Comparison of ENCODE assay signal across 12 cellular contexts in the genomic region with DNA sequence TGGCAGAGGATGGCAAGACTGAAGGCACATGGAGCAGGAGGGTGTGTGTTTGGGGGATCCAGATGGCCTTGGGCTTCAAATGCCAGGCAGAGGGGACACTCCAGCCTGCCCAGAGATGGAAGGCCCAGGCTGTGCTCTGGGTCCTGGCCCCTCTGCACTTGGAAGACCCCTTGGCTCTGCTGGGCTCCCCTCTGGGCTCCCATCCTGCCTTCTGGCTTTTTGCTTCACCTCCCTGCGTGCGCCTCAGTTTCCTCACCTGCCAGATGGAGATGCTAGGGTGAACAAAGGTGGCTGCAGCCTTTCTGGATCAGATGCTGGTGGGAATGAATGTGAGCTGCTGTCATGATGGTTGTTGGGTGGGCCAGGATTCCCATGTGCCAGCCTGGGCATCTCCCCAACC. TPM values are rescaled to one million over a fixed set of nuclear protein-coding genes. Genes with fewer than 3 reads are reported as not detected.
DNase-seq lines count a peak whose midpoint lies in the region; ATAC-seq and TF ChIP-seq lines count a peak whose summit lies in the region.
"Had no signal": no experiment of that assay in that cellular context is flagged by ENCODE, and none has a peak within 500 bp of the region (broad histone marks: within the 10 kb centered on the region; RNA-seq: fewer than 3 reads in every experiment).

No MANE protein-coding gene starts in this region.

- CTCF ChIA-PET in activated CD4-positive, alpha-beta T cell treated with anti-CD3 and anti-CD28 coated beads, Interleukin-2, amount 10 ng/mL, durations not matched to agents 7 days and 5 days (lab: Charles Lee) = interaction anchor here (0.9 kb wide), 2 partner anchors 139 to 397 kb away, joined by 3 read pairs; no protein-coding TSS in a partner anchor
- CTCF ChIA-PET in WTC11 (lab: Charles Lee) = interaction anchor here (1.3 kb wide), 1 partner anchor 284 kb away, joined by 3 read pairs; no protein-coding TSS in a partner anchor

- H3K9me3 Mint-ChIP-seq in activated CD4-positive, alpha-beta T cell treated with anti-CD3 and anti-CD28 coated beads, Interleukin-2, amount 10 ng/mL, durations not matched to agents 7 days and 5 days = no peaks in the 10 kb centered on the region
- H3K9me3 Mint-ChIP-seq in WTC11 = no peaks in the 10 kb centered on the region
- no peaks in the 10 kb centered on the region for H3K9me3 Mint-ChIP-seq in endodermal cell
- H3K9me3 Mint-ChIP-seq in stimulated activated naive B cell treated with anti-CD40 and anti-IgM and Interleukin-4, amounts not matched to agents 10 μg/mL and 1 μg/mL and 100 μg/mL, for 72 hours = no peaks in the 10 kb centered on the region

- intact Hi-C loops in right lobe of liver (cut with DNase I) = no loop called here

- no peaks in the 10 kb centered on the region for H3K27me3 ChIP-seq in endodermal cell (ENCODE audit: control insufficient read depth, insufficient read depth, low read length, poor library complexity, severe bottlenecking)
- H3K27me3 ChIP-seq in right lobe of liver = no peaks in the 10 kb centered on the region

- H3K4me3 Mint-ChIP-seq in activated CD4-positive, alpha-beta T cell treated with anti-CD3 and anti-CD28 coated beads, Interleukin-2, amount 10 ng/mL, durations not matched to agents 7 days and 5 days = peak overlapping the region; percentile 10
- no peak overlapping the region for H3K4me3 Mint-ChIP-seq in WTC11
- H3K4me3 Mint-ChIP-seq in endodermal cell = no peak overlapping the region
- peak overlapping the region; percentile 78 to 83 for H3K4me3 Mint-ChIP-seq in stimulated activated naive B cell treated with anti-CD40 and anti-IgM and Interleukin-4, amounts not matched to agents 10 μg/mL and 1 μg/mL and 100 μg/mL, for 72 hours

- POLR2A ChIA-PET in activated CD4-positive, alpha-beta T cell treated with anti-CD3 and anti-CD28 coated beads, Interleukin-2, amount 10 ng/mL, durations not matched to agents 7 days and 5 days (lab: Charles Lee) = no interaction called here
- POLR2A ChIA-PET in WTC11 (lab: Charles Lee) = no interaction called here

- TF ChIP-seq POLR2A in right lobe of liver (IDR thresholded peaks at IDR 0.05) = no peak

- no peak for ATAC-seq in WTC11
- no peak for ATAC-seq in stimulated activated naive B cell treated with anti-CD40 and anti-IgM and Interleukin-4, amounts not matched to agents 10 μg/mL and 1 μg/mL and 100 μg/mL, for 72 hours (replicated peaks)
- no peak for ATAC-seq in GM18858 (IDR thresholded peaks at IDR 0.05; ENCODE audit: unreplicated experiment)
- ATAC-seq in right lobe of liver = no peak
- ATAC-seq: A549; activated CD4-positive, CD25-positive, alpha-beta regulatory T cell treated with anti-CD3 and anti-CD28 coated beads, Interleukin-2, amount 50 U/mL, for 24 hours had no signal

- DNase-seq in activated CD4-positive, alpha-beta T cell treated with anti-CD3 and anti-CD28 coated beads, Interleukin-2, amount 10 ng/mL, durations not matched to agents 7 days and 5 days = no peak
- DNase-seq in activated CD4-positive, alpha-beta T cell treated with anti-CD3 and anti-CD28 coated beads, Interleukin-2, amount 50 U/mL, for 4 hours = no peak
- DNase-seq in WTC11 (ENCODE audit: low spot score) (no peak), endodermal cell (no peak), NCI-H526 (lab: John Stamatoyannopoulos, UW) (no peak), right lobe of liver (no peak)
- no peak for DNase-seq in stimulated activated naive B cell treated with anti-CD40 and anti-IgM and Interleukin-4, amounts not matched to agents 10 μg/mL and 1 μg/mL and 100 μg/mL, for 72 hours
- DNase-seq: NCI-H1092; stimulated activated naive CD4-positive, alpha-beta T cell treated with Interleukin-2 at 50 U/mL for 16 hours had no signal

- H3K36me3 ChIP-seq in endodermal cell (ENCODE audit: control insufficient read depth, insufficient read depth, low read length) = peaks cover 6% of the 10 kb centered on the region
- peaks cover 0 to under 1% (median 0%) of the 10 kb centered on the region in 4 donors for H3K36me3 ChIP-seq in right lobe of liver

- no peak overlapping the region for H3K9ac ChIP-seq in endodermal cell (ENCODE audit: extremely low read depth, low read length, poor library complexity, severe bottlenecking)

- H3K27ac ChIP-seq in endodermal cell (ENCODE audit: low read depth, low read length) = no peak overlapping the region
- no peak overlapping the region for H3K27ac ChIP-seq in right lobe of liver

- peak overlapping the region; percentile 94 for H3K27ac Mint-ChIP-seq in activated CD4-positive, alpha-beta T cell treated with anti-CD3 and anti-CD28 coated beads, Interleukin-2, amount 10 ng/mL, durations not matched to agents 7 days and 5 days
- H3K27ac Mint-ChIP-seq in WTC11 (peak overlapping the region; percentile 68; the same call in 1 of the 2 replicates), endodermal cell (peak overlapping the region; percentile 58)
- peak overlapping the region; percentile 96 for H3K27ac Mint-ChIP-seq in stimulated activated naive B cell treated with anti-CD40 and anti-IgM and Interleukin-4, amounts not matched to agents 10 μg/mL and 1 μg/mL and 100 μg/mL, for 72 hours

- WGBS in endodermal cell (ENCODE audit: insufficient coverage in 1 of 2, insufficient read length in 1 of 2), 2 experiments = 90 to 98% methylated on average over 2 of the region's 2 CpGs
- WGBS in right lobe of liver (ENCODE audit: insufficient coverage, low coverage, low lambda C conversion rate, missing lambda C conversion rate) = no CpG with 5 or more reads among the region's 2 CpGs

- peaks cover 12% of the 10 kb centered on the region for H3K4me1 ChIP-seq in endodermal cell (ENCODE audit: control insufficient read depth, insufficient read depth, low read length)
- H3K4me1 ChIP-seq in right lobe of liver = peaks cover 0 to 13% (median 0%) of the 10 kb centered on the region in 4 donors

- TF ChIP-seq CTCF in WTC11 (IDR thresholded peaks at IDR 0.05) (no peak), endodermal cell (conservative IDR thresholded peaks at IDR 0.05) (no peak), right lobe of liver (IDR thresholded peaks at IDR 0.05) (no peak)

- H3K4me1 Mint-ChIP-seq in activated CD4-positive, alpha-beta T cell treated with anti-CD3 and anti-CD28 coated beads, Interleukin-2, amount 10 ng/mL, durations not matched to agents 7 days and 5 days = peaks cover 71% of the 10 kb centered on the region
- H3K4me1 Mint-ChIP-seq in WTC11 (peaks cover 54% of the 10 kb centered on the region), endodermal cell (peaks cover 21% of the 10 kb centered on the region)
- H3K4me1 Mint-ChIP-seq in stimulated activated naive B cell treated with anti-CD40 and anti-IgM and Interleukin-4, amounts not matched to agents 10 μg/mL and 1 μg/mL and 100 μg/mL, for 72 hours = peaks cover 61 to 79% of the 10 kb centered on the region in 2 donors

- H3K36me3 Mint-ChIP-seq in activated CD4-positive, alpha-beta T cell treated with anti-CD3 and anti-CD28 coated beads, Interleukin-2, amount 10 ng/mL, durations not matched to agents 7 days and 5 days (ENCODE audit: low read depth) = peaks cover 5% of the 10 kb centered on the region
- H3K36me3 Mint-ChIP-seq in WTC11 (peaks cover 6% of the 10 kb centered on the region), endodermal cell (ENCODE audit: low read depth) (peaks cover 6% of the 10 kb centered on the region)
- H3K36me3 Mint-ChIP-seq in stimulated activated naive B cell treated with anti-CD40 and anti-IgM and Interleukin-4, amounts not matched to agents 10 μg/mL and 1 μg/mL and 100 μg/mL, for 72 hours = peaks cover 11 to 22% of the 10 kb centered on the region in 2 donors

- no peaks in the 10 kb centered on the region for H3K9me3 ChIP-seq in endodermal cell (ENCODE audit: control insufficient read depth, low read length)
- H3K9me3 ChIP-seq in right lobe of liver = no peaks in the 10 kb centered on the region
- H3K9me3 ChIP-seq: A549 had no signal

- H3K27me3 Mint-ChIP-seq in activated CD4-positive, alpha-beta T cell treated with anti-CD3 and anti-CD28 coated beads, Interleukin-2, amount 10 ng/mL, durations not matched to agents 7 days and 5 days = no peaks in the 10 kb centered on the region
- H3K27me3 Mint-ChIP-seq in WTC11 (ENCODE audit: low read depth) = peaks cover 2% of the 10 kb centered on the region; the same call in 1 of the 2 replicates
- no peaks in the 10 kb centered on the region for H3K27me3 Mint-ChIP-seq in endodermal cell (ENCODE audit: insufficient read depth)
- H3K27me3 Mint-ChIP-seq in stimulated activated naive B cell treated with anti-CD40 and anti-IgM and Interleukin-4, amounts not matched to agents 10 μg/mL and 1 μg/mL and 100 μg/mL, for 72 hours = no peaks in the 10 kb centered on the region

- no peak overlapping the region for H3K4me3 ChIP-seq in endodermal cell (ENCODE audit: low read length)
- no peak overlapping the region for H3K4me3 ChIP-seq in right lobe of liver
- H3K4me3 ChIP-seq: A549 had no signal

TF ChIP-seq in WTC11, 78 proteins besides CTCF, POLR2A, EP300 and RAD21 (continues in another document):
- TF ChIP-seq E2F4 (CRISPR knock-in tag; IDR thresholded peaks at IDR 0.05; ENCODE audit: borderline replicate concordance, low read depth) (no peak), ZNF232 (CRISPR knock-in tag; IDR thresholded peaks at IDR 0.05) (no peak), ZNF263 (CRISPR knock-in tag; IDR thresholded peaks at IDR 0.05; ENCODE audit: low read depth) (no peak), ZNF219 (CRISPR knock-in tag; IDR thresholded peaks at IDR 0.05; ENCODE audit: borderline replicate concordance) (no peak)

RNA-seq across cellular contexts. Expression of gene SNN, which starts 3.0 kb away (rescaled TPM):
- 10 to 100 TPM; 21.7 to 23.4 TPM for total RNA-seq in activated CD4-positive, alpha-beta T cell treated with anti-CD3 and anti-CD28 coated beads, Interleukin-2, amount 10 ng/mL, durations not matched to agents 7 days and 5 days
- total RNA-seq in WTC11 (2021) = 54.2 to 65.2 TPM (median 56.2 TPM) in 3 replicates
- total RNA-seq in endodermal cell = 10 to 100 TPM; 28.9 to 35.1 TPM
- polyA plus RNA-seq in endodermal cell (2013, experiment 1 of 2) = 78.9 TPM
- polyA plus RNA-seq in endodermal cell (2013, experiment 2 of 2) = 66.8 TPM
- total RNA-seq in right lobe of liver = 1 to 10 TPM; 3.5 to 7.9 (median 5.6) TPM

Comparison
In these comparisons a context has a peak if more than half of its experiments do, and no peak if none do; other contexts are left out.
1. H3K4me3 Mint-ChIP-seq: peak in activated CD4-positive, alpha-beta T cell treated with anti-CD3 and anti-CD28 coated beads, Interleukin-2, amount 10 ng/mL, durations not matched to agents 7 days and 5 days (single experiment) and stimulated activated naive B cell treated with anti-CD40 and anti-IgM and Interleukin-4, amounts not matched to agents 10 μg/mL and 1 μg/mL and 100 μg/mL, for 72 hours (2 of 2); none in WTC11 (single experiment) and endodermal cell (single experiment).
2. Peak in every context shown above with its lines, with median percentiles within 50 percentile points of each other: H3K27ac Mint-ChIP-seq.